ENCODE assay signal across 8 cellular contexts in the genomic region with DNA sequence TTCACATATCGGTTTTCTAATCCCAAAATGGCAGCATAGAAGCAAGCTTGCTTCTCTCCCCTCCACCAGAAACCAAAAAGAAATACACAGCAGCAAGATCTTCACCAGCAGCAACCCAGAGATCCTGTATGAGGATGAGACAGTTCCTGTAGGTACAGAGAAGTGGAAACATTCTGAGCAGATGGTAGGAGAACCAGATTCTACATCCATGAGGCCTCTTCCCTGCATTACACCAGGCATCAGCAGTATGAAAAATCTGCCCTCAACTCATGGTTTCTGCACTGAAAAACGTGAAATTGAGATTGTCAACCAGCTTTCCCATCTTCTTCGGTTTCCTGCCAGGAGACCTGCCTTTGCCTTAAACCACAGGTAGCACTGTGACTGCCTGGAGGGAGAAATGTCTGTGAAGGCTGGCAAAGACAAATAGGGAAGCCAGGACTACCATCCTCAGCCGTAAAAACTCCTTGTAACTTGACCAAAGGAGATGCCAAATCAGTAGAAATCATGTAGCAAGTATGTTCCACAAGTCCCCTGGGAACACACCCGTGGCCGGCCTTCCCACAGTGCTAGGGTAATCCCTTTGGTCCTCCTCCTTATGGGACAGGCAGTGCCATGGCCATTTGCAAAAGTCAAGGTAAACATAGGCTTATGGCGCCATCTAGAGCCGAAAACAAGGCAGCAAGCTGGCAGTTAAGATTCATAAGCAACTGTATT. TPM values are rescaled to one million over a fixed set of nuclear protein-coding genes. Genes with fewer than 3 reads are reported as not detected.
A peak's percentile ranks its signal among the peaks of the same experiment; 100 is the strongest.
DNase-seq lines count a peak whose midpoint lies in the region; ATAC-seq and TF ChIP-seq lines count a peak whose summit lies in the region.

No MANE protein-coding gene starts in this region.

- no peaks in the 10 kb centered on the region for H3K9me2 ChIP-seq in Karpas-422 (replicated peaks; ENCODE audit: insufficient read depth, low read length)

- H3K9ac ChIP-seq in Karpas-422 (ENCODE audit: low read length) = no peak overlapping the region
- no peak overlapping the region for H3K9ac ChIP-seq in adipocyte (ENCODE audit: low read length)

- H3K27ac ChIP-seq in Karpas-422 (ENCODE audit: low read length) (no peak overlapping the region), left ventricle myocardium inferior (replicated peaks) (peak overlapping the region; percentile 1)

- DNase-seq in DMS 273 (lab: John Stamatoyannopoulos, UW; ENCODE audit: unreplicated experiment) = peak; percentile 75
- peak; percentile 87 for DNase-seq in Karpas-422
- peak; percentile 82 for DNase-seq in RKO (ENCODE audit: low spot score)
- DNase-seq in adipocyte (ENCODE audit: low read depth) = peak; percentile 94
- DNase-seq in left ventricle myocardium inferior = peak; percentile 48
- DNase-seq in pulmonary artery endothelial cell (ENCODE audit: low read depth, low spot score) = peak; percentile 73
- no peak for DNase-seq in HuH-7.5 (ENCODE audit: low spot score)

- no peaks in the 10 kb centered on the region for H3K79me2 ChIP-seq in Karpas-422 (ENCODE audit: low read length)

- peak; percentile 72 for ATAC-seq in GM19468 (IDR thresholded peaks at IDR 0.05; ENCODE audit: extremely low read depth, unreplicated experiment)

- no peak overlapping the region for H3K4me2 ChIP-seq in Karpas-422 (ENCODE audit: low read depth, low read length, poor library complexity, severe bottlenecking)

- H4K20me1 ChIP-seq in Karpas-422 (ENCODE audit: insufficient read depth, low read depth, low read length) = no peaks in the 10 kb centered on the region

- H2AFZ ChIP-seq in Karpas-422 (ENCODE audit: low read length) = no peak overlapping the region

- peak; percentile 87 for TF ChIP-seq CTCF in left ventricle myocardium inferior (IDR thresholded peaks at IDR 0.05; ENCODE audit: borderline replicate concordance)

- H3K27me3 ChIP-seq in Karpas-422 (ENCODE audit: low read length) = no peaks in the 10 kb centered on the region
- H3K27me3 ChIP-seq in adipocyte (replicated peaks; ENCODE audit: control insufficient read depth, insufficient read depth, low read length) = no peaks in the 10 kb centered on the region
- no peaks in the 10 kb centered on the region for H3K27me3 ChIP-seq in left ventricle myocardium inferior (ENCODE audit: low read depth)

- no peak overlapping the region for H3K4me3 ChIP-seq in Karpas-422 (ENCODE audit: low read length)
- H3K4me3 ChIP-seq in adipocyte (ENCODE audit: low read length) = no peak overlapping the region
- H3K4me3 ChIP-seq in left ventricle myocardium inferior = no peak overlapping the region

- H3K4me1 ChIP-seq in Karpas-422 (ENCODE audit: low read length) (no peaks in the 10 kb centered on the region), adipocyte (ENCODE audit: control insufficient read depth, insufficient read depth, low read length) (peaks cover 5% of the 10 kb centered on the region), left ventricle myocardium inferior (peaks cover 5% of the 10 kb centered on the region)

- H3K9me3 ChIP-seq in Karpas-422 (ENCODE audit: low read length) (no peaks in the 10 kb centered on the region), adipocyte (ENCODE audit: control insufficient read depth, low read length) (peaks cover 9% of the 10 kb centered on the region), left ventricle myocardium inferior (replicated peaks) (peaks cover 15% of the 10 kb centered on the region)

- H3K36me3 ChIP-seq in Karpas-422 (ENCODE audit: insufficient read depth, low read length) = no peaks in the 10 kb centered on the region
- H3K36me3 ChIP-seq in adipocyte (ENCODE audit: control insufficient read depth, insufficient read depth, low read length, severe bottlenecking) = no peaks in the 10 kb centered on the region
- H3K36me3 ChIP-seq in left ventricle myocardium inferior = no peaks in the 10 kb centered on the region

- intact Hi-C loops in left ventricle myocardium inferior (cut with micrococcal nuclease) = loop anchor here (5.0 kb wide), 1 partner anchor 407 kb away; no protein-coding TSS in a partner anchor

RNA-seq across cellular contexts. Expression of gene MTHFD2L, which starts 24.0 kb away (rescaled TPM):
- total RNA-seq in Karpas-422 (2014; rRNA removed; shearing (Covaris generic); ENCODE audit: low replicate concordance) = 10.5 and 23.6 TPM in 2 replicates
- 13.8 TPM for total RNA-seq in left ventricle myocardium inferior
- 24.3 and 24.7 TPM in 2 replicates for total RNA-seq in pulmonary artery endothelial cell

RNA-seq across cellular contexts. Expression of gene CXCL2, which starts 34.9 kb away (rescaled TPM):
- not detected in 2 replicates for total RNA-seq in Karpas-422 (2014; rRNA removed; shearing (Covaris generic); ENCODE audit: low replicate concordance)
- total RNA-seq in left ventricle myocardium inferior (11.3 TPM), pulmonary artery endothelial cell (12.1 and 22.5 TPM in 2 replicates)

Comparison
In these comparisons a context has a peak if more than half of its experiments do, and no peak if none do; other contexts are left out.
1. RNA of gene CXCL2, which starts 34.9 kb away (total RNA-seq): 12.1 to 22.5 TPM in pulmonary artery endothelial cell and 11.3 TPM in left ventricle myocardium inferior (single experiment); not detected in Karpas-422; every median in the first group is over 10 times any median in the second.